Comparison of ENCODE assay signal across 17 cellular contexts in genomic region chr22:22974795-22975580, GRCh38.
"Had no signal": no experiment of that assay in that cellular context is flagged by ENCODE, and none has a peak within 500 bp of the region (broad histone marks: within the 10 kb centered on the region; RNA-seq: fewer than 3 reads in every experiment).

No MANE protein-coding gene starts in this region.

- H3K4me3 ChIP-seq: body of pancreas, coronary artery, pancreas, testis, upper lobe of right lung had no signal

- FAIRE-seq: pancreas, TTC549 had no signal

- H3K9me3 ChIP-seq: body of pancreas, pancreas, testis had no signal

- H3K27ac ChIP-seq: body of pancreas, coronary artery, pancreas, testis, upper lobe of right lung had no signal

- DNase-seq: activated CD4-positive, alpha-beta T cell treated with anti-CD3 and anti-CD28 coated beads, Interleukin-2, amount 50 U/mL, for 1 hour; activated CD8-positive, alpha-beta memory T cell treated with anti-CD3 and anti-CD28 coated beads for 24 hours; activated gamma-delta T cell treated with Interleukin-2 at 50 U/mL for 16 hours; activated naive CD8-positive, alpha-beta T cell treated with anti-CD3 and anti-CD28 coated beads for 36 hours; amygdala; body of pancreas; central memory CD4-positive, alpha-beta T cell; islet precursor cell; naive B cell; pancreas; stimulated activated CD4-positive, alpha-beta T cell treated with anti-CD3 and anti-CD28 coated beads, Interleukin-1b, Interleukin-23, amount 100 ng/mL, for 48 hours; stimulated activated naive CD8-positive, alpha-beta T cell treated with anti-CD3 and anti-CD28 coated beads, Interleukin-15, amount 100 ng/mL, for 72 hours; testis; upper lobe of right lung had no signal

- H3K27me3 ChIP-seq: body of pancreas, pancreas, testis had no signal

- H3K36me3 ChIP-seq: pancreas, upper lobe of right lung had no signal

- ATAC-seq: body of pancreas; esophagus mucosa; pancreas; stimulated activated naive CD8-positive, alpha-beta T cell treated with anti-CD3 and anti-CD28 coated beads, Interleukin-15, amount 100 ng/mL, for 72 hours; upper lobe of right lung had no signal

- H3K4me1 ChIP-seq: body of pancreas, pancreas, testis, upper lobe of right lung had no signal
